8 cellular contexts compared by ENCODE assay signal in genomic region chr7:26397786-26398435, GRCh38.
DNase-seq lines count a peak whose midpoint lies in the region; ATAC-seq, FAIRE-seq and TF ChIP-seq lines count a peak whose summit lies in the region.

No MANE protein-coding gene starts in this region.

- peak; percentile 60 for DNase-seq in 8988T
- DNase-seq in GM10248 (ENCODE audit: extremely low spot score): peak; percentile 40
- DNase-seq in NCI-H2171 treated with DMSO at 0.1 percent for 48 hours (lab: John Stamatoyannopoulos, UW): peak; percentile 79
- no peak for DNase-seq in GM12878 (ENCODE audit: low read depth, low spot score)
- DNase-seq in iPS-NIHi7 (ENCODE audit: extremely low spot score): peak; percentile 59
- DNase-seq in NCI-H2081 (lab: John Stamatoyannopoulos, UW): no peak

- CTCF ChIA-PET in GM10248 (lab: Yijun Ruan, JAX) (interaction anchor here (1.0 to 4.6 kb wide), 14 partner anchors 9 to 505 kb away, joined by 3 to 22 read pairs (median 8); no protein-coding TSS in a partner anchor), GM12878 (lab: Yijun Ruan, JAX) (interaction anchor here (0.7 to 2.1 kb wide), 11 partner anchors 9 to 689 kb away, joined by 3 to 9 read pairs (median 4); no protein-coding TSS in a partner anchor)

- peaks cover 15% of the 10 kb centered on the region; the same call in 1 of the 2 replicates for H3K4me1 ChIP-seq in GM12878 (ENCODE audit: control insufficient read depth, insufficient read depth, low read length)

- no peaks in the 10 kb centered on the region for H3K36me3 ChIP-seq in GM12878 (ENCODE audit: control insufficient read depth in 2 of 2, insufficient read depth in 2 of 2, low read length in 1 of 2)

- peak overlapping the region; percentile 71 for H3K4me3 ChIP-seq in GM12878
- peak overlapping the region; percentile 44 to 77 (median 59) for H3K4me3 ChIP-seq in skin epidermis

- intact Hi-C loops in GM12878 (cut with micrococcal nuclease; ENCODE audit: unreplicated experiment): loop anchor here (5.0 kb wide), 1 partner anchor 84 kb away; no protein-coding TSS in a partner anchor

- H3K27me3 ChIP-seq in GM12878 (replicated peaks in 1 of 2; ENCODE audit: control insufficient read depth in 2 of 2, insufficient read depth in 2 of 2, low read length in 1 of 2): peaks cover 0 to 2% of the 10 kb centered on the region in 2 experiments; a peak in 1 of 4 replicates

- H3K9ac ChIP-seq in GM12878 (ENCODE audit: control insufficient read depth, insufficient read depth, low read length): peak overlapping the region; percentile 74

- no TSS peak for BruUV-seq in GM12878 (replicated peaks; lab: Mats Ljungman, UMichigan)

- H3K4me2 ChIP-seq in GM12878 (ENCODE audit: control insufficient read depth, insufficient read depth): peak overlapping the region; percentile 96

- TF ChIP-seq EP300 in GM12878 (IDR thresholded peaks at IDR 0.05; ENCODE audit: borderline replicate concordance in 1 of 2, control insufficient read depth in 1 of 2, low read depth in 2 of 2, low read length in 2 of 2): no peak

- H3K9me3 ChIP-seq in GM12878 (replicated peaks; ENCODE audit: control insufficient read depth, insufficient read depth, low read length): no peaks in the 10 kb centered on the region

- RAD21 ChIA-PET in GM12878 (lab: Charles Lee; ENCODE audit: unreplicated experiment): interaction anchor here (0.5 to 2.0 kb wide), 8 partner anchors 29 to 504 kb away, joined by 3 to 9 read pairs (median 3); no protein-coding TSS in a partner anchor

- no peak for TF ChIP-seq RAD21 in GM12878 (IDR thresholded peaks at IDR 0.05; ENCODE audit: insufficient read depth, low read depth, low read length)

- H3K27ac ChIP-seq in GM12878 (ENCODE audit: control insufficient read depth, insufficient read depth) (peak overlapping the region; percentile 82), skin epidermis (peak overlapping the region in 20 of 21 experiments; percentile 32 to 93 (median 83))

- TF ChIP-seq CTCF in GM10248 (IDR thresholded peaks at IDR 0.05; ENCODE audit: control extremely low read depth, extremely low read depth, low read depth, missing control alignments) (no peak), GM12878 (IDR thresholded peaks at IDR 0.05 in 2 of 3, conservative IDR thresholded peaks at IDR 0.05 in 1 of 3; ENCODE audit: control insufficient read depth in 2 of 3, extremely low read depth in 1 of 3, insufficient read depth in 1 of 3, low read depth in 3 of 3, low read length in 3 of 3) (0 out of 6 replicates have a peak, but pooled peaks of 1 of the 3 experiments have one; percentile 3)

- peak overlapping the region; percentile 89 for H2AFZ ChIP-seq in GM12878 (ENCODE audit: control insufficient read depth, low read depth, low read length)

- peak; percentile 16 for ATAC-seq in HG02571 (IDR thresholded peaks at IDR 0.05; ENCODE audit: unreplicated experiment)
- ATAC-seq in GM12878: peak; percentile 49

- in situ Hi-C loops in GM12878 (cut with MboI): no loop called here

- WGBS in GM12878 (ENCODE audit: insufficient coverage, insufficient replicate concordance, low lambda C conversion rate, missing lambda C conversion rate): under 1% methylated on average over 38 of the region's 38 CpGs

- SMC1A ChIA-PET in GM12878 (lab: Charles Lee; ENCODE audit: uncharacterized antibody, unreplicated experiment): interaction anchor here (0.9 to 2.5 kb wide), 11 partner anchors 9 to 505 kb away, joined by 3 to 8 read pairs (median 5); no protein-coding TSS in a partner anchor

- TF ChIP-seq POLR2A in GM12878 (IDR thresholded peaks at IDR 0.05; ENCODE audit: low read depth, low read length): peak; percentile 69

- POLR2A ChIA-PET in GM10248 (lab: Yijun Ruan, JAX) (no interaction called here), GM12878 (lab: Charles Lee) (interaction anchor here (0.6 to 1.4 kb wide), 4 partner anchors 11 to 1306 kb away, joined by 3 to 4 read pairs (median 3); no protein-coding TSS in a partner anchor)

- FAIRE-seq in GM12878 (lab: Jason Lieb, UNC): no peak

- no peaks in the 10 kb centered on the region for H4K20me1 ChIP-seq in GM12878 (ENCODE audit: control insufficient read depth, insufficient read depth)

- H3K79me2 ChIP-seq in GM12878 (ENCODE audit: control insufficient read depth, insufficient read depth, low read length): no peaks in the 10 kb centered on the region

TF ChIP-seq in GM12878, 131 proteins besides CTCF, POLR2A, EP300 and RAD21 (continues in another document):
- TF ChIP-seq SUPT20H (IDR thresholded peaks at IDR 0.05; ENCODE audit: borderline replicate concordance, control insufficient read depth, low read depth, low read length) (no peak), RCOR1 (conservative IDR thresholded peaks at IDR 0.05; ENCODE audit: low read depth, low read length) (no peak), MLLT1 (IDR thresholded peaks at IDR 0.05) (0 out of 2 replicates have a peak, but pooled peaks have one; percentile 36), YBX1 (IDR thresholded peaks at IDR 0.05) (no peak), STAT1 (conservative IDR thresholded peaks at IDR 0.05) (no peak), SMAD1 (IDR thresholded peaks at IDR 0.05; ENCODE audit: low read depth, partially characterized antibody) (no peak), SP1 (IDR thresholded peaks at IDR 0.05; ENCODE audit: low read depth, low read length) (no peak), CEBPZ (IDR thresholded peaks at IDR 0.05; ENCODE audit: low read depth, low read length) (no peak), MAX (IDR thresholded peaks at IDR 0.05; ENCODE audit: low read depth, low read length) (no peak), IKZF1 (conservative IDR thresholded peaks at IDR 0.05) (peak; percentile 25), PAX5 (IDR thresholded peaks at IDR 0.05; ENCODE audit: borderline replicate concordance, low read depth, low read length) (peak; percentile 7; the same call in 1 of the 2 replicates), LARP7 (IDR thresholded peaks at IDR 0.05) (no peak), BACH1 (IDR thresholded peaks at IDR 0.05; ENCODE audit: borderline replicate concordance) (peak; percentile 94; the same call in 1 of the 2 replicates), MTA2 (IDR thresholded peaks at IDR 0.05; ENCODE audit: low read depth) (peak; percentile 28; the same call in 1 of the 2 replicates), KDM1A (IDR thresholded peaks at IDR 0.05; ENCODE audit: borderline replicate concordance) (no peak), ZNF217 (IDR thresholded peaks at IDR 0.05) (0 out of 2 replicates have a peak, but pooled peaks have one; percentile 18), ETV6 (conservative IDR thresholded peaks at IDR 0.05 in 1 of 2, IDR thresholded peaks at IDR 0.05 in 1 of 2; ENCODE audit: borderline replicate concordance in 1 of 2, low read depth in 1 of 2) (peak in 1 of 2 experiments; percentile 24; a peak in 1 of 4 replicates), DPF2 (IDR thresholded peaks at IDR 0.05) (no peak), WRNIP1 (IDR thresholded peaks at IDR 0.05; ENCODE audit: borderline replicate concordance, low read depth, low read length) (no peak), FOXK2 (IDR thresholded peaks at IDR 0.05) (no peak)

Comparison
In these comparisons a context has a peak if more than half of its experiments do, and no peak if none do; other contexts are left out.
1. DNase-seq: peak in 8988T (single experiment), GM10248 (single experiment), NCI-H2171 treated with DMSO at 0.1 percent for 48 hours (single experiment) and iPS-NIHi7 (single experiment); none in GM12878 (single experiment) and NCI-H2081 (0 of 2).